In the genomic region with DNA sequence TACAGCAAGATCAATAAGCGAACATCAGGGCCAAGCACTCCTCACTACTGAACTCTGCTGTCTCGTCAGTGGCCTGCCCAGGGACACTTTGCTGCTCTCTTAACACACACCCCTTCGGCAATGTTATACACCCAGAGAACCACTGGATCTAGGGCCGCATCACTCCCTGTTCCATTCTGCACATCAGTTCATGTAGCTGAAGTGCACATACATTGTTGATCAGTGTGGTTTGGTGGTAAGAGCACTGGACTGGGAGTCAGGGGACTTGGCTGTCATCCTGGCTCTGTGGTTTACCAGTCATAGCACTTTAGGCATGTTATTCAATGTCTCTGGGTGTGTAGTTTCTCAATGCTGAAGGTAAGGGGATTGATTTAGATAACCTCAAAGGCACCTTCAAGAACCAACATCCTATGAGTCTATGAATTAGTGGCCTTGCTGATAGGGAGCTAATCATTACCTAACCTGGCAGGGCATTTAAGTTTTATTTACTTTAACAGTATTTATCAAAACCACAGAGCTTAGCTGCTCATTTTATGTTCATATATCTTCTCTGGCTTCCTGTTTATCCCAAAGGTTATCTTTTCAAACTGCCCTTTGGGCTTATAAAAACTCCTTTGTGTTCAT, we compare ENCODE assay signal across 1 cellular context.
TF ChIP-seq lines count a peak whose summit lies in the region.

No MANE protein-coding gene starts in this region.

TF ChIP-seq in HCT116, 20 proteins besides CTCF, POLR2A, EP300 and RAD21:
- TF ChIP-seq ZNF274 (IDR thresholded peaks at IDR 0.05; ENCODE audit: low read depth, low read length) (no peak), CBX3 (IDR thresholded peaks at IDR 0.05; ENCODE audit: low read depth) (no peak), EGR1 (IDR thresholded peaks at IDR 0.05; ENCODE audit: low read depth) (no peak), SRF (IDR thresholded peaks at IDR 0.05; ENCODE audit: low read depth) (no peak), ZFX (IDR thresholded peaks at IDR 0.05) (no peak), EZH2phosphoT487 (IDR thresholded peaks at IDR 0.05; ENCODE audit: borderline replicate concordance) (no peak), ELF1 (IDR thresholded peaks at IDR 0.05; ENCODE audit: borderline replicate concordance, low read depth) (no peak), JUND (IDR thresholded peaks at IDR 0.05) (no peak), SP1 (IDR thresholded peaks at IDR 0.05; ENCODE audit: low read depth) (no peak), FOSL1 (IDR thresholded peaks at IDR 0.05; ENCODE audit: low read depth) (no peak), POLR2AphosphoS5 (IDR thresholded peaks at IDR 0.05; ENCODE audit: low read depth, low read length) (no peak), TCF7L2 (IDR thresholded peaks at IDR 0.05; ENCODE audit: borderline replicate concordance, extremely low read depth, insufficient read depth, insufficient read length) (no peak), ATF3 (IDR thresholded peaks at IDR 0.05) (no peak), CEBPB (IDR thresholded peaks at IDR 0.05; ENCODE audit: low read depth) (no peak), EZH2 (IDR thresholded peaks at IDR 0.05) (no peak), SIN3A (IDR thresholded peaks at IDR 0.05; ENCODE audit: low read depth) (no peak), YY1 (IDR thresholded peaks at IDR 0.05; ENCODE audit: extremely low read depth, insufficient replicate concordance, low read depth, low read length) (no peak), ZBTB33 (IDR thresholded peaks at IDR 0.05; ENCODE audit: extremely low read depth, insufficient replicate concordance, low read length) (no peak)
- TF ChIP-seq, protein P1, sequence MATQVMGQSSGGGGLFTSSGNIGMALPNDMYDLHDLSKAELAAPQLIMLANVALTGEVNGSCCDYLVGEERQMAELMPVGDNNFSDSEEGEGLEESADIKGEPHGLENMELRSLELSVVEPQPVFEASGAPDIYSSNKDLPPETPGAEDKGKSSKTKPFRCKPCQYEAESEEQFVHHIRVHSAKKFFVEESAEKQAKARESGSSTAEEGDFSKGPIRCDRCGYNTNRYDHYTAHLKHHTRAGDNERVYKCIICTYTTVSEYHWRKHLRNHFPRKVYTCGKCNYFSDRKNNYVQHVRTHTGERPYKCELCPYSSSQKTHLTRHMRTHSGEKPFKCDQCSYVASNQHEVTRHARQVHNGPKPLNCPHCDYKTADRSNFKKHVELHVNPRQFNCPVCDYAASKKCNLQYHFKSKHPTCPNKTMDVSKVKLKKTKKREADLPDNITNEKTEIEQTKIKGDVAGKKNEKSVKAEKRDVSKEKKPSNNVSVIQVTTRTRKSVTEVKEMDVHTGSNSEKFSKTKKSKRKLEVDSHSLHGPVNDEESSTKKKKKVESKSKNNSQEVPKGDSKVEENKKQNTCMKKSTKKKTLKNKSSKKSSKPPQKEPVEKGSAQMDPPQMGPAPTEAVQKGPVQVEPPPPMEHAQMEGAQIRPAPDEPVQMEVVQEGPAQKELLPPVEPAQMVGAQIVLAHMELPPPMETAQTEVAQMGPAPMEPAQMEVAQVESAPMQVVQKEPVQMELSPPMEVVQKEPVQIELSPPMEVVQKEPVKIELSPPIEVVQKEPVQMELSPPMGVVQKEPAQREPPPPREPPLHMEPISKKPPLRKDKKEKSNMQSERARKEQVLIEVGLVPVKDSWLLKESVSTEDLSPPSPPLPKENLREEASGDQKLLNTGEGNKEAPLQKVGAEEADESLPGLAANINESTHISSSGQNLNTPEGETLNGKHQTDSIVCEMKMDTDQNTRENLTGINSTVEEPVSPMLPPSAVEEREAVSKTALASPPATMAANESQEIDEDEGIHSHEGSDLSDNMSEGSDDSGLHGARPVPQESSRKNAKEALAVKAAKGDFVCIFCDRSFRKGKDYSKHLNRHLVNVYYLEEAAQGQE (IDR thresholded peaks at IDR 0.05; ENCODE audit: low read depth): no peak
- TF ChIP-seq, protein P2, sequence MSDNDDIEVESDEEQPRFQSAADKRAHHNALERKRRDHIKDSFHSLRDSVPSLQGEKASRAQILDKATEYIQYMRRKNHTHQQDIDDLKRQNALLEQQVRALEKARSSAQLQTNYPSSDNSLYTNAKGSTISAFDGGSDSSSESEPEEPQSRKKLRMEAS (IDR thresholded peaks at IDR 0.05): no peak
